In genomic region chr4:55582773-55583172, GRCh38 we compare ENCODE assay signal across 5 cellular contexts. TPM values are rescaled to one million over a fixed set of nuclear protein-coding genes. Genes with fewer than 3 reads are reported as not detected.
"Had no signal": no experiment of that assay in that cellular context is flagged by ENCODE, and none has a peak within 500 bp of the region (broad histone marks: within the 10 kb centered on the region; RNA-seq: fewer than 3 reads in every experiment).

No MANE protein-coding gene starts in this region.

RNA-seq across cellular contexts. Expression of gene PDCL2, which starts 9.3 kb away (rescaled TPM):
- total RNA-seq: H1, H9, HFFc6, HT1080, IMR-90 had no signal
- polyA plus RNA-seq: H1, IMR-90 had no signal

RNA-seq across cellular contexts. Expression of gene NMU, which starts 53.3 kb away (rescaled TPM):
- total RNA-seq: HFFc6, IMR-90 had no signal
- polyA plus RNA-seq: IMR-90 had no signal
